In genomic region chr13:49540552-49540951, GRCh38 we compare ENCODE assay signal across 9 cellular contexts. TPM values are rescaled to one million over a fixed set of nuclear protein-coding genes. Genes with fewer than 3 reads are reported as not detected.
DNase-seq lines count a peak whose midpoint lies in the region; ATAC-seq and TF ChIP-seq lines count a peak whose summit lies in the region.
"Had no signal": no experiment of that assay in that cellular context is flagged by ENCODE, and none has a peak within 500 bp of the region (broad histone marks: within the 10 kb centered on the region; RNA-seq: fewer than 3 reads in every experiment).

No MANE protein-coding gene starts in this region.

- no peaks in the 10 kb centered on the region for H3K9me3 Mint-ChIP-seq in activated T-cell treated with anti-CD3 and anti-CD28 coated beads, Interleukin-2, amount 50 U/mL, for 24 hours
- H3K9me3 Mint-ChIP-seq in endothelial cell (ENCODE audit: unreplicated experiment) = no peaks in the 10 kb centered on the region

- peak overlapping the region; percentile 59 for H3K27ac Mint-ChIP-seq in activated T-cell treated with anti-CD3 and anti-CD28 coated beads, Interleukin-2, amount 50 U/mL, for 24 hours
- H3K27ac Mint-ChIP-seq in endothelial cell (ENCODE audit: unreplicated experiment) = peak overlapping the region; percentile 15

- CTCF ChIA-PET in OCI-LY7 (lab: Charles Lee; ENCODE audit: unreplicated experiment) = interaction anchor here (0.5 kb wide), 1 partner anchor 173 kb away, joined by 3 read pairs; no protein-coding TSS in a partner anchor

- no peak for ATAC-seq in HG03460 (IDR thresholded peaks at IDR 0.05; ENCODE audit: unreplicated experiment)

- BruUV-seq in OCI-LY7 (replicated peaks; lab: Mats Ljungman, UMichigan) = no TSS peak

- no peaks in the 10 kb centered on the region for H3K27me3 ChIP-seq in dorsolateral prefrontal cortex

- peak overlapping the region; percentile 84 for H2AFZ ChIP-seq in OCI-LY7 (ENCODE audit: low read length)

- peaks cover 75% of the 10 kb centered on the region for H3K36me3 ChIP-seq in OCI-LY7 (ENCODE audit: insufficient read depth, low read length)

- peak overlapping the region; percentile 68 for H3K4me2 ChIP-seq in OCI-LY7 (ENCODE audit: low read length)

- H3K27ac ChIP-seq in OCI-LY7 (ENCODE audit: low read depth, low read length, poor library complexity, severe bottlenecking) = peak overlapping the region; percentile 81
- peak overlapping the region in 28 of 59 donors; percentile 0 to 63 (median 24) for H3K27ac ChIP-seq in dorsolateral prefrontal cortex
- H3K27ac ChIP-seq: C4-2B had no signal

- POLR2A ChIA-PET in OCI-LY7 (lab: Charles Lee) = interaction anchor here (0.6 to 2.7 kb wide), 9 partner anchors 11 to 95 kb away, joined by 3 to 16 read pairs (median 7); partner anchors contain the start of gene RCBTB1

- peaks cover 78% of the 10 kb centered on the region for H3K36me3 Mint-ChIP-seq in activated T-cell treated with anti-CD3 and anti-CD28 coated beads, Interleukin-2, amount 50 U/mL, for 24 hours (ENCODE audit: low read depth)
- H3K36me3 Mint-ChIP-seq in endothelial cell (ENCODE audit: low read depth, unreplicated experiment) = peaks cover 17% of the 10 kb centered on the region

- no peaks in the 10 kb centered on the region for H4K20me1 ChIP-seq in OCI-LY7 (ENCODE audit: insufficient read depth, low read length)

- no peaks in the 10 kb centered on the region for H3K79me2 ChIP-seq in OCI-LY7 (ENCODE audit: insufficient read depth, low read depth, low read length)

- intact Hi-C loops in OCI-LY7 (cut with micrococcal nuclease; ENCODE audit: unreplicated experiment) (loop anchor here (1.0 kb wide), 1 partner anchor 67 kb away; no protein-coding TSS in a partner anchor), dorsolateral prefrontal cortex (cut with DNase I) (no loop called here)

- no peaks in the 10 kb centered on the region for H3K27me3 Mint-ChIP-seq in activated T-cell treated with anti-CD3 and anti-CD28 coated beads, Interleukin-2, amount 50 U/mL, for 24 hours
- peaks cover 1% of the 10 kb centered on the region for H3K27me3 Mint-ChIP-seq in endothelial cell (ENCODE audit: unreplicated experiment)

- TF ChIP-seq CTCF in OCI-LY7 (conservative IDR thresholded peaks at IDR 0.05; ENCODE audit: low read length) = no peak
- TF ChIP-seq CTCF in endothelial cell (IDR thresholded peaks at IDR 0.05; ENCODE audit: unreplicated experiment) = no peak
- TF ChIP-seq CTCF in dorsolateral prefrontal cortex (IDR thresholded peaks at IDR 0.05 in 54 of 56, conservative IDR thresholded peaks at IDR 0.05 in 2 of 56; ENCODE audit: low read depth in 1 of 56, partially characterized antibody in 56 of 56) = no peak

- no peaks in the 10 kb centered on the region for H3K9me3 ChIP-seq in OCI-LY7 (ENCODE audit: low read length)

- H3K4me3 Mint-ChIP-seq in activated T-cell treated with anti-CD3 and anti-CD28 coated beads, Interleukin-2, amount 50 U/mL, for 24 hours = peak overlapping the region; percentile 13
- H3K4me3 Mint-ChIP-seq in endothelial cell (ENCODE audit: unreplicated experiment) = no peak overlapping the region

- peaks cover 42% of the 10 kb centered on the region for H3K4me1 ChIP-seq in OCI-LY7 (ENCODE audit: insufficient read depth, low read length, poor library complexity, severe bottlenecking)

- H3K4me1 Mint-ChIP-seq in activated T-cell treated with anti-CD3 and anti-CD28 coated beads, Interleukin-2, amount 50 U/mL, for 24 hours (ENCODE audit: low read depth) = peaks cover 21% of the 10 kb centered on the region
- H3K4me1 Mint-ChIP-seq in endothelial cell (ENCODE audit: unreplicated experiment) = peaks cover 19% of the 10 kb centered on the region

- H3K4me3 ChIP-seq in OCI-LY7 (ENCODE audit: low read depth, low read length, poor library complexity, severe bottlenecking) (peak overlapping the region; percentile 61), skeletal muscle cell (ENCODE audit: low read depth, low read length) (no peak overlapping the region), dorsolateral prefrontal cortex (peak overlapping the region in 1 of 59 donors; percentile 19)

- no peak for DNase-seq in activated T-cell treated with anti-CD3 and anti-CD28 coated beads, Interleukin-2, amount 50 U/mL, for 24 hours
- DNase-seq in activated T-cell treated with anti-CD3 and anti-CD28 coated beads, Interleukin-2, amount 50 U/mL, for 1 hour = no peak
- peak; percentile 69 for DNase-seq in OCI-LY7 (ENCODE audit: low spot score)
- no peak for DNase-seq in endothelial cell (ENCODE audit: low spot score)
- peak; percentile 7 for DNase-seq in skeletal muscle cell (ENCODE audit: low read depth)
- no peak for DNase-seq in dorsolateral prefrontal cortex
- DNase-seq in GOT3 (lab: John Stamatoyannopoulos, UW) = no peak

- H3K9me2 ChIP-seq in OCI-LY7 (ENCODE audit: insufficient read depth, low read length) = no peaks in the 10 kb centered on the region

RNA-seq across cellular contexts. Expression of gene PHF11, which starts 44.8 kb away (rescaled TPM):
- total RNA-seq in OCI-LY7 (2014; rRNA removed; shearing (Covaris generic)) = 29.9 and 32.8 TPM in 2 replicates
- total RNA-seq in OCI-LY7 (2022) = 56.1 and 59.8 TPM in 2 replicates
- 16.4 TPM for total RNA-seq in endothelial cell (ENCODE audit: unreplicated experiment)
- 10 to 100 TPM; 20.4 to 55.8 (median 32.2) TPM for total RNA-seq in dorsolateral prefrontal cortex

RNA-seq across cellular contexts. Expression of gene RCBTB1, which starts 44.8 kb away (rescaled TPM):
- 13.4 and 15.1 TPM in 2 replicates for total RNA-seq in OCI-LY7 (2014; rRNA removed; shearing (Covaris generic))
- 30.6 and 31.1 TPM in 2 replicates for total RNA-seq in OCI-LY7 (2022)
- total RNA-seq in endothelial cell (ENCODE audit: unreplicated experiment) = 41.2 TPM
- total RNA-seq in dorsolateral prefrontal cortex = 10 to 100 TPM; 22.3 to 65.9 (median 35.9) TPM

Comparison
In these comparisons a context has a peak if more than half of its experiments do, and no peak if none do; other contexts are left out.
1. DNase-seq: peak in OCI-LY7 (single experiment) and skeletal muscle cell (single experiment); none in activated T-cell treated with anti-CD3 and anti-CD28 coated beads, Interleukin-2, amount 50 U/mL, for 24 hours (single experiment), activated T-cell treated with anti-CD3 and anti-CD28 coated beads, Interleukin-2, amount 50 U/mL, for 1 hour (single experiment), endothelial cell (single experiment), dorsolateral prefrontal cortex (0 of 10) and GOT3 (single experiment).